In genomic region chr10:133336131-133337078, GRCh38 we compare ENCODE assay signal across 1 cellular context.
TF ChIP-seq lines count a peak whose summit lies in the region.

A gene with protein sequence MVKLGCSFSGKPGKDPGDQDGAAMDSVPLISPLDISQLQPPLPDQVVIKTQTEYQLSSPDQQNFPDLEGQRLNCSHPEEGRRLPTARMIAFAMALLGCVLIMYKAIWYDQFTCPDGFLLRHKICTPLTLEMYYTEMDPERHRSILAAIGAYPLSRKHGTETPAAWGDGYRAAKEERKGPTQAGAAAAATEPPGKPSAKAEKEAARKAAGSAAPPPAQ (minus strand): TSS chr10:133336896. CDS start chr10:133328989, 7,907 bp downstream.

TF ChIP-seq in IMR-90, 13 proteins besides CTCF, POLR2A, EP300 and RAD21 (continued from another document):
- TF ChIP-seq SMC3 (IDR thresholded peaks at IDR 0.05; ENCODE audit: low read depth, low read length), result no peak
- TF ChIP-seq RFX5 (IDR thresholded peaks at IDR 0.05; ENCODE audit: low read depth, low read length), result no peak
- no peak for TF ChIP-seq BHLHE40 (IDR thresholded peaks at IDR 0.05; ENCODE audit: low read depth, low read length)
